In the genomic region with DNA sequence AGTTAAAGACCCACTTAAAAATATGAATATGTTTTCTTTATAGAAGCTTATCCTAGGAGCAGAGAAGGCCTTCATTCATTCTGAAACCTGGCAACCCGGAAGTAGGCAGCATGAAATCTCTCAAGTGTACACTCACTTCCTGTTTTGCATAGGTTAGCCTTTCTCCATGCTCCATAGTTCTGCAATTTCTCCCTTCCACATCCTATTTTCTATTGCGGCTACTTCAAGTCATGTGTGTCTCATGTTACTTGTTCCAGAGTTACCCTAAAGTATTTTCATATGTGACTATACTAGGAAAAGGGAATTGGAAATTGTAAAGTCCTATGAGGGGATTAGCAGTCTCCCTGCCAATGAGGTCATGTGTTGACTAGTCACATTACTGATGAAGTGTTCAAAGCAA, we compare ENCODE assay signal across 14 cellular contexts.
DNase-seq lines count a peak whose midpoint lies in the region; ATAC-seq, FAIRE-seq and TF ChIP-seq lines count a peak whose summit lies in the region.
"Had no signal": no experiment of that assay in that cellular context is flagged by ENCODE, and none has a peak within 500 bp of the region (broad histone marks: within the 10 kb centered on the region; RNA-seq: fewer than 3 reads in every experiment).

No MANE protein-coding gene starts in this region.

- 31% methylated on average over 2 of the region's 2 CpGs for WGBS in HepG2 (ENCODE audit: low lambda C conversion rate)

- no peak overlapping the region for H2AFZ ChIP-seq in HepG2 (ENCODE audit: low read length)

- TF ChIP-seq EP300 in HepG2 (IDR thresholded peaks at IDR 0.05; ENCODE audit: low read depth in 2 of 2, low read length in 2 of 2) (no peak), HepG2 (CRISPR knock-in tag; IDR thresholded peaks at IDR 0.05; ENCODE audit: borderline replicate concordance) (no peak)

- CTCF ChIA-PET in HepG2 (lab: Yijun Ruan, JAX; ENCODE audit: low intra/inter-chr PET ratio, low total read pairs): no interaction called here

- POLR2A ChIA-PET in HepG2 (lab: Yijun Ruan, JAX): no interaction called here
- POLR2A ChIA-PET in naive thymus-derived CD8-positive, alpha-beta T cell (lab: Charles Lee): no interaction called here

- no peak for ATAC-seq in HepG2
- no peak for ATAC-seq in naive thymus-derived CD8-positive, alpha-beta T cell
- ATAC-seq: CD8-positive, alpha-beta T cell had no signal

- no peaks in the 10 kb centered on the region for H4K20me1 ChIP-seq in HepG2 (ENCODE audit: insufficient read depth, low read length)

- no peak overlapping the region for H3K4me3 Mint-ChIP-seq in HFFc6
- no peak overlapping the region for H3K4me3 Mint-ChIP-seq in naive thymus-derived CD8-positive, alpha-beta T cell
- H3K4me3 Mint-ChIP-seq in activated naive CD8-positive, alpha-beta T cell treated with anti-CD3 and anti-CD28 coated beads for 36 hours: no peak overlapping the region
- H3K4me3 Mint-ChIP-seq: CD8-positive, alpha-beta T cell; T-helper 1 cell treated with Interleukin-12 subunit alpha and Interleukin-12 subunit beta and Interleukin-4 antibody, amounts not matched to agents 30 μg/mL and 1 μg/mL, for 36 hours had no signal

- peaks cover 3% of the 10 kb centered on the region; the same call in 1 of the 2 replicates for H3K27me3 Mint-ChIP-seq in HFFc6 (ENCODE audit: insufficient read depth)
- peaks cover 0 to 4% (median 0%) of the 10 kb centered on the region in 5 donors for H3K27me3 Mint-ChIP-seq in naive thymus-derived CD8-positive, alpha-beta T cell
- peaks cover 3% of the 10 kb centered on the region for H3K27me3 Mint-ChIP-seq in activated naive CD8-positive, alpha-beta T cell treated with anti-CD3 and anti-CD28 coated beads for 36 hours

- BruUV-seq in HepG2 (replicated peaks; lab: Mats Ljungman, UMichigan): no TSS peak

- no peaks in the 10 kb centered on the region for H3K9me3 Mint-ChIP-seq in HFFc6
- peaks cover 0 to 3% (median 0%) of the 10 kb centered on the region in 9 donors for H3K9me3 Mint-ChIP-seq in naive thymus-derived CD8-positive, alpha-beta T cell
- peaks cover 2% of the 10 kb centered on the region for H3K9me3 Mint-ChIP-seq in activated naive CD8-positive, alpha-beta T cell treated with anti-CD3 and anti-CD28 coated beads for 36 hours
- H3K9me3 Mint-ChIP-seq: CD8-positive, alpha-beta T cell; T-helper 1 cell treated with Interleukin-12 subunit alpha and Interleukin-12 subunit beta and Interleukin-4 antibody, amounts not matched to agents 30 μg/mL and 1 μg/mL, for 36 hours had no signal

- peaks cover 16% of the 10 kb centered on the region for H3K4me1 Mint-ChIP-seq in HFFc6 (ENCODE audit: low read depth)
- H3K4me1 Mint-ChIP-seq in naive thymus-derived CD8-positive, alpha-beta T cell: peaks cover 0 to 4% (median 0%) of the 10 kb centered on the region in 4 donors
- H3K4me1 Mint-ChIP-seq in activated naive CD8-positive, alpha-beta T cell treated with anti-CD3 and anti-CD28 coated beads for 36 hours: peaks cover 3% of the 10 kb centered on the region

- H3K36me3 ChIP-seq in HepG2 (replicated peaks in 1 of 2; ENCODE audit: control insufficient read depth in 1 of 2, insufficient read depth in 2 of 2, low read length in 2 of 2): no peaks in the 10 kb centered on the region
- H3K36me3 ChIP-seq: sigmoid colon had no signal

- in situ Hi-C loops in G401 (cut with HindIII; ENCODE audit: low sequenced_read_pairs) (no loop called here), HepG2 (cut with HindIII; ENCODE audit: extremely low pct_ligation_motif_present, low pct_unique_long_range_greater_than_20kb) (no loop called here)

- H3K27me3 ChIP-seq in HepG2 (ENCODE audit: control insufficient read depth in 1 of 2, insufficient read depth in 2 of 2, low read length in 2 of 2): no peaks in the 10 kb centered on the region
- H3K27me3 ChIP-seq: sigmoid colon had no signal

- FAIRE-seq in HepG2 (lab: Jason Lieb, UNC): no peak

- H3K4me2 ChIP-seq in HepG2 (ENCODE audit: low read depth, low read length): no peak overlapping the region

- no peaks in the 10 kb centered on the region for H3K36me3 Mint-ChIP-seq in HFFc6 (ENCODE audit: low read depth)
- H3K36me3 Mint-ChIP-seq in naive thymus-derived CD8-positive, alpha-beta T cell: no peaks in the 10 kb centered on the region
- no peaks in the 10 kb centered on the region for H3K36me3 Mint-ChIP-seq in activated naive CD8-positive, alpha-beta T cell treated with anti-CD3 and anti-CD28 coated beads for 36 hours
- H3K36me3 Mint-ChIP-seq: CD8-positive, alpha-beta T cell had no signal

- H3K27ac ChIP-seq in HepG2 (ENCODE audit: extremely low read length, insufficient read depth, low read length): no peak overlapping the region
- H3K27ac ChIP-seq: sigmoid colon had no signal

- no peak for TF ChIP-seq CTCF in HFFc6 (IDR thresholded peaks at IDR 0.05)
- no peak for TF ChIP-seq CTCF in HepG2 (CRISPR knock-in tag; IDR thresholded peaks at IDR 0.05)

- H3K79me2 ChIP-seq in HepG2 (ENCODE audit: insufficient read depth, low read length): no peaks in the 10 kb centered on the region

- H3K9me3 ChIP-seq in HepG2 (ENCODE audit: low read length): peaks cover 33% of the 10 kb centered on the region; the same call in 1 of the 2 replicates
- H3K9me3 ChIP-seq: sigmoid colon had no signal

- TF ChIP-seq POLR2A in HepG2 (IDR thresholded peaks at IDR 0.05; ENCODE audit: insufficient read depth in 1 of 2, low read depth in 2 of 2, low read length in 2 of 2) (no peak), erythroblast (IDR thresholded peaks at IDR 0.05; ENCODE audit: low read length) (no peak)

- no peak overlapping the region for H3K9ac ChIP-seq in HepG2 (ENCODE audit: insufficient read depth, low read depth, low read length)

- H3K4me3 ChIP-seq in HepG2 (replicated peaks in 1 of 3; ENCODE audit: insufficient read depth in 1 of 3, low read depth in 2 of 3, low read length in 3 of 3): no peak overlapping the region
- H3K4me3 ChIP-seq: sigmoid colon had no signal

- TF ChIP-seq RAD21 in HepG2 (CRISPR knock-in tag; IDR thresholded peaks at IDR 0.05): no peak

- DNase-seq in G401 (ENCODE audit: low spot score) (peak; percentile 7), HFFc6 (no peak), RPMI7951 (ENCODE audit: low read depth) (peak; percentile 41), HepG2 (ENCODE audit: low spot score) (no peak), erythroblast (lab: John Stamatoyannopoulos, UW) (no peak), dedifferentiated amniotic fluid mesenchymal stem cell (ENCODE audit: extremely low spot score) (no peak)
- DNase-seq in naive thymus-derived CD8-positive, alpha-beta T cell: no peak
- DNase-seq in activated naive CD8-positive, alpha-beta T cell treated with anti-CD3 and anti-CD28 coated beads for 36 hours: no peak
- DNase-seq: activated CD8-positive, alpha-beta memory T cell treated with anti-CD3 and anti-CD28 coated beads, Interleukin-2, amount 50 U/mL, for 4 hours; CD8-positive, alpha-beta T cell; mammary epithelial cell; NCI-H510A treated with DMSO at 0.1 percent for 48 hours; sigmoid colon had no signal

- H3K27ac Mint-ChIP-seq in HFFc6: peak overlapping the region; percentile 44; the same call in 1 of the 2 replicates
- no peak overlapping the region for H3K27ac Mint-ChIP-seq in naive thymus-derived CD8-positive, alpha-beta T cell
- H3K27ac Mint-ChIP-seq in activated naive CD8-positive, alpha-beta T cell treated with anti-CD3 and anti-CD28 coated beads for 36 hours: no peak overlapping the region
- H3K27ac Mint-ChIP-seq: CD8-positive, alpha-beta T cell; T-helper 1 cell treated with Interleukin-12 subunit alpha and Interleukin-12 subunit beta and Interleukin-4 antibody, amounts not matched to agents 30 μg/mL and 1 μg/mL, for 36 hours had no signal

- H3K4me1 ChIP-seq in HepG2 (ENCODE audit: insufficient read depth, low read length): no peaks in the 10 kb centered on the region
- H3K4me1 ChIP-seq: sigmoid colon had no signal

- intact Hi-C loops in HepG2 (cut with micrococcal nuclease; ENCODE audit: unreplicated experiment): no loop called here

TF ChIP-seq in HepG2, 621 proteins besides CTCF, POLR2A, EP300 and RAD21 (continues in another document):
- TF ChIP-seq, protein P1, sequence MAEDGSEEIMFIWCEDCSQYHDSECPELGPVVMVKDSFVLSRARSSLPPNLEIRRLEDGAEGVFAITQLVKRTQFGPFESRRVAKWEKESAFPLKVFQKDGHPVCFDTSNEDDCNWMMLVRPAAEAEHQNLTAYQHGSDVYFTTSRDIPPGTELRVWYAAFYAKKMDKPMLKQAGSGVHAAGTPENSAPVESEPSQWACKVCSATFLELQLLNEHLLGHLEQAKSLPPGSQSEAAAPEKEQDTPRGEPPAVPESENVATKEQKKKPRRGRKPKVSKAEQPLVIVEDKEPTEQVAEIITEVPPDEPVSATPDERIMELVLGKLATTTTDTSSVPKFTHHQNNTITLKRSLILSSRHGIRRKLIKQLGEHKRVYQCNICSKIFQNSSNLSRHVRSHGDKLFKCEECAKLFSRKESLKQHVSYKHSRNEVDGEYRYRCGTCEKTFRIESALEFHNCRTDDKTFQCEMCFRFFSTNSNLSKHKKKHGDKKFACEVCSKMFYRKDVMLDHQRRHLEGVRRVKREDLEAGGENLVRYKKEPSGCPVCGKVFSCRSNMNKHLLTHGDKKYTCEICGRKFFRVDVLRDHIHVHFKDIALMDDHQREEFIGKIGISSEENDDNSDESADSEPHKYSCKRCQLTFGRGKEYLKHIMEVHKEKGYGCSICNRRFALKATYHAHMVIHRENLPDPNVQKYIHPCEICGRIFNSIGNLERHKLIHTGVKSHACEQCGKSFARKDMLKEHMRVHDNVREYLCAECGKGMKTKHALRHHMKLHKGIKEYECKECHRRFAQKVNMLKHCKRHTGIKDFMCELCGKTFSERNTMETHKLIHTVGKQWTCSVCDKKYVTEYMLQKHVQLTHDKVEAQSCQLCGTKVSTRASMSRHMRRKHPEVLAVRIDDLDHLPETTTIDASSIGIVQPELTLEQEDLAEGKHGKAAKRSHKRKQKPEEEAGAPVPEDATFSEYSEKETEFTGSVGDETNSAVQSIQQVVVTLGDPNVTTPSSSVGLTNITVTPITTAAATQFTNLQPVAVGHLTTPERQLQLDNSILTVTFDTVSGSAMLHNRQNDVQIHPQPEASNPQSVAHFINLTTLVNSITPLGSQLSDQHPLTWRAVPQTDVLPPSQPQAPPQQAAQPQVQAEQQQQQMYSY (CRISPR knock-in tag; IDR thresholded peaks at IDR 0.05): no peak

Comparison
In these comparisons a context has a peak if more than half of its experiments do, and no peak if none do; other contexts are left out.
1. DNase-seq: peak in G401 (single experiment) and RPMI7951 (single experiment); none in HFFc6 (single experiment), HepG2 (single experiment), naive thymus-derived CD8-positive, alpha-beta T cell (0 of 10), erythroblast (0 of 2), activated naive CD8-positive, alpha-beta T cell treated with anti-CD3 and anti-CD28 coated beads for 36 hours (single experiment) and dedifferentiated amniotic fluid mesenchymal stem cell (single experiment).